Comparison of ENCODE assay signal across 25 cellular contexts in the genomic region with DNA sequence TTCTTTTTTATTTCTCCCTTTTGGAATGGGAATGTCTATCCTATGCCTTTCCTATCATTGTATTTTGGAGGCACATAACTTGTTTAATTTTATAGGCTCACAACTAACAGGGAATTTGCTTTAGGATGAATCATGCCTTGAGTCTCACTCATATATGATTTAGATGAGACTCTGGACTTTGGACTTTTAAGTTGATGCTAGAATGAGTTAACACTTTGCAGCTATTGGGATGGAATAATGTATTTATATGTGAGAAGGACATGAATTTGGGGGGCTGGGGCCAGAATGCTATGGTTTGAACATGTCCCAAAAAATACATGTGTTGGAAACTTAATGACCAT.
"Had no signal": no experiment of that assay in that cellular context is flagged by ENCODE, and none has a peak within 500 bp of the region (broad histone marks: within the 10 kb centered on the region; RNA-seq: fewer than 3 reads in every experiment).

No MANE protein-coding gene starts in this region.

- H3K4me1 ChIP-seq: SJSA1 had no signal

- H3K4me3 ChIP-seq: MG63, SJSA1 had no signal

- H3K36me3 ChIP-seq: MG63, SJSA1 had no signal

- H3K27ac ChIP-seq: SJSA1, VCaP had no signal

- FAIRE-seq: astrocyte had no signal

- DNase-seq: activated CD4-positive, alpha-beta memory T cell treated with anti-CD3 and anti-CD28 coated beads, Interleukin-2, amount 10 ng/mL, durations not matched to agents 7 days and 5 days; activated CD4-positive, alpha-beta T cell treated with anti-CD3 and anti-CD28 coated beads for 36 hours; activated CD4-positive, alpha-beta T cell treated with anti-CD3 and anti-CD28 coated beads, Interleukin-2, amount 50 U/mL, for 1 hour; activated gamma-delta T cell; activated naive CD4-positive, alpha-beta T cell treated with anti-CD3 and anti-CD28 coated beads for 36 hours; activated T-cell treated with anti-CD3 and anti-CD28 coated beads for 4 hours; activated T-cell treated with anti-CD3 and anti-CD28 coated beads, Interleukin-2, amount 50 U/mL, for 48 hours; amygdala; KG1; MG63; NCI-H1105; NCI-H1436; NCI-H1694 treated with DMSO at 0.1 percent for 48 hours; NCI-H2029 treated with DMSO at 0.1 percent for 48 hours; NCI-H345; NCI-H510A; NCI-H526 treated with DMSO at 0.1 percent for 48 hours; NCI-H82; SHP77; T-helper 1 cell had no signal

- ATAC-seq: activated CD4-positive, alpha-beta T cell treated with anti-CD3 and anti-CD28 coated beads for 36 hours; activated T-helper 17 cell treated with anti-CD3 and anti-CD28 coated beads, Interleukin-2, amount 50 U/mL, for 72 hours; Panc1 had no signal

- H3K9me3 ChIP-seq: MG63, SJSA1 had no signal

- H3K27me3 ChIP-seq: MG63, SJSA1 had no signal
